4 cellular contexts compared by ENCODE assay signal in genomic region chr2:15034860-15035259, GRCh38.
"Had no signal": no experiment of that assay in that cellular context is flagged by ENCODE, and none has a peak within 500 bp of the region (broad histone marks: within the 10 kb centered on the region; RNA-seq: fewer than 3 reads in every experiment).

No MANE protein-coding gene starts in this region.

- H3K4me3 Mint-ChIP-seq: GM23338 had no signal

- H3K4me1 Mint-ChIP-seq: GM23338 had no signal

- ATAC-seq: GM23338 had no signal

- DNase-seq: H9, HCEC 1CT, IMR-90 had no signal

- H3K27ac Mint-ChIP-seq: GM23338 had no signal

- H3K9me3 Mint-ChIP-seq: GM23338 had no signal
